In genomic region chr3:126990024-126990700, GRCh38 we compare ENCODE assay signal across 17 cellular contexts. TPM values are rescaled to one million over a fixed set of nuclear protein-coding genes. Genes with fewer than 3 reads are reported as not detected.
DNase-seq lines count a peak whose midpoint lies in the region; ATAC-seq, FAIRE-seq and TF ChIP-seq lines count a peak whose summit lies in the region.
"Had no signal": no experiment of that assay in that cellular context is flagged by ENCODE, and none has a peak within 500 bp of the region (broad histone marks: within the 10 kb centered on the region; RNA-seq: fewer than 3 reads in every experiment).

No MANE protein-coding gene starts in this region.

- no peak overlapping the region for H3K27ac Mint-ChIP-seq in neural progenitor cell
- no peak overlapping the region for H3K27ac Mint-ChIP-seq in natural killer cell
- H3K27ac Mint-ChIP-seq: CD14-positive monocyte; CD8-positive, alpha-beta T cell; GM23338 had no signal

- H3K36me3 Mint-ChIP-seq in neural progenitor cell (peaks cover 6% of the 10 kb centered on the region), natural killer cell (no peaks in the 10 kb centered on the region)
- H3K36me3 Mint-ChIP-seq: CD14-positive monocyte had no signal

- H3K4me3 ChIP-seq in HepG2 (replicated peaks in 1 of 3; ENCODE audit: insufficient read depth in 1 of 3, low read depth in 2 of 3, low read length in 3 of 3) (no peak overlapping the region), right lobe of liver (no peak overlapping the region), ascending aorta (no peak overlapping the region), neural progenitor cell (no peak overlapping the region)
- H3K4me3 ChIP-seq: GM23338 had no signal

- H3K4me1 ChIP-seq in HepG2 (ENCODE audit: insufficient read depth, low read length) (0 out of 2 replicates have a peak, but pooled peaks cover under 1% of the 10 kb centered on the region), right lobe of liver (no peaks in the 10 kb centered on the region), ascending aorta (peaks cover 36 to 63% of the 10 kb centered on the region in 2 donors), neural progenitor cell (peaks cover 4% of the 10 kb centered on the region)

- no peak for TF ChIP-seq CTCF in HepG2 (CRISPR knock-in tag; IDR thresholded peaks at IDR 0.05)
- no peak for TF ChIP-seq CTCF in right lobe of liver (IDR thresholded peaks at IDR 0.05)
- no peak for TF ChIP-seq CTCF in ascending aorta (IDR thresholded peaks at IDR 0.05)
- TF ChIP-seq CTCF in neural progenitor cell (IDR thresholded peaks at IDR 0.05), result no peak
- TF ChIP-seq CTCF in natural killer cell (IDR thresholded peaks at IDR 0.05), result no peak

- H3K79me2 ChIP-seq in HepG2 (ENCODE audit: insufficient read depth, low read length), result peaks cover 9% of the 10 kb centered on the region
- peaks cover 98% of the 10 kb centered on the region for H3K79me2 ChIP-seq in neural progenitor cell (ENCODE audit: low read depth)

- POLR2A ChIA-PET in HepG2 (lab: Yijun Ruan, JAX), result no interaction called here

- no peak for ATAC-seq in HepG2
- ATAC-seq in right lobe of liver, result no peak
- no peak for ATAC-seq in GM19023 (IDR thresholded peaks at IDR 0.05; ENCODE audit: unreplicated experiment)
- ATAC-seq in natural killer cell, result no peak
- no peak for ATAC-seq in HG03432 (IDR thresholded peaks at IDR 0.05; ENCODE audit: unreplicated experiment)
- ATAC-seq: CD8-positive, alpha-beta T cell had no signal

- H3K9ac ChIP-seq in HepG2 (ENCODE audit: insufficient read depth, low read depth, low read length) (no peak overlapping the region), neural progenitor cell (peak overlapping the region; percentile 27)

- H3F3A ChIP-seq in neural progenitor cell (ENCODE audit: low read depth), result no peaks in the 10 kb centered on the region

- no peak overlapping the region for H3K4me3 Mint-ChIP-seq in neural progenitor cell
- H3K4me3 Mint-ChIP-seq in natural killer cell, result no peak overlapping the region
- H3K4me3 Mint-ChIP-seq: CD14-positive monocyte; CD8-positive, alpha-beta T cell; GM23338 had no signal

- no peaks in the 10 kb centered on the region for H3K9me3 ChIP-seq in HepG2 (ENCODE audit: low read length)
- H3K9me3 ChIP-seq in right lobe of liver, result no peaks in the 10 kb centered on the region
- no peaks in the 10 kb centered on the region for H3K9me3 ChIP-seq in ascending aorta
- no peaks in the 10 kb centered on the region for H3K9me3 ChIP-seq in neural progenitor cell (ENCODE audit: low read depth)

- no peak for TF ChIP-seq RAD21 in HepG2 (CRISPR knock-in tag; IDR thresholded peaks at IDR 0.05)

- CTCF ChIA-PET in HepG2 (lab: Yijun Ruan, JAX; ENCODE audit: low intra/inter-chr PET ratio, low total read pairs), result no interaction called here

- peaks cover 12% of the 10 kb centered on the region for H3K4me1 Mint-ChIP-seq in neural progenitor cell
- H3K4me1 Mint-ChIP-seq in natural killer cell, result no peaks in the 10 kb centered on the region
- H3K4me1 Mint-ChIP-seq: CD14-positive monocyte had no signal

- WGBS in HepG2 (ENCODE audit: low lambda C conversion rate), result 96% methylated on average over 6 of the region's 10 CpGs
- 100% methylated on average over 1 of the region's 10 CpGs for whole genome bisulfite sequencing in right lobe of liver (ENCODE audit: insufficient coverage, low coverage, low lambda C conversion rate, missing lambda C conversion rate)

- TF ChIP-seq POLR2A in HepG2 (IDR thresholded peaks at IDR 0.05; ENCODE audit: insufficient read depth in 1 of 2, low read depth in 2 of 2, low read length in 2 of 2) (no peak), right lobe of liver (IDR thresholded peaks at IDR 0.05) (no peak)

- DNase-seq in HepG2 (ENCODE audit: low spot score) (no peak), right lobe of liver (no peak), ascending aorta (ENCODE audit: low spot score in 2 of 2) (no peak), neural progenitor cell (ENCODE audit: low spot score) (no peak), natural killer cell (no peak)
- DNase-seq: COR-L47, DMS53, GF-D8, H7 had no signal

- H3K27me3 ChIP-seq in HepG2 (ENCODE audit: control insufficient read depth in 1 of 2, insufficient read depth in 2 of 2, low read length in 2 of 2) (no peaks in the 10 kb centered on the region), right lobe of liver (no peaks in the 10 kb centered on the region), ascending aorta (no peaks in the 10 kb centered on the region), neural progenitor cell (no peaks in the 10 kb centered on the region)

- H4K20me1 ChIP-seq in HepG2 (ENCODE audit: insufficient read depth, low read length) (peaks cover 14% of the 10 kb centered on the region; the same call in 1 of the 2 replicates), neural progenitor cell (ENCODE audit: low read depth) (peaks cover 100% of the 10 kb centered on the region)

- H2AFZ ChIP-seq in HepG2 (ENCODE audit: low read length) (no peak overlapping the region), neural progenitor cell (replicated peaks) (no peak overlapping the region)
- H2AFZ ChIP-seq: GM23338 had no signal

- no peaks in the 10 kb centered on the region for H3K9me3 Mint-ChIP-seq in neural progenitor cell
- H3K9me3 Mint-ChIP-seq in natural killer cell, result no peaks in the 10 kb centered on the region
- H3K9me3 Mint-ChIP-seq: CD8-positive, alpha-beta T cell; GM23338; IgD-negative memory B cell had no signal

- FAIRE-seq in HepG2 (lab: Jason Lieb, UNC), result no peak
- FAIRE-seq: A204.1, D721Med had no signal

- H3K4me2 ChIP-seq in HepG2 (ENCODE audit: low read depth, low read length), result no peak overlapping the region
- no peak overlapping the region for H3K4me2 ChIP-seq in neural progenitor cell
- H3K4me2 ChIP-seq: GM23338 had no signal

- peaks cover 3% of the 10 kb centered on the region for H3K27me3 Mint-ChIP-seq in neural progenitor cell (ENCODE audit: insufficient read depth, low read depth)
- no peaks in the 10 kb centered on the region for H3K27me3 Mint-ChIP-seq in natural killer cell (ENCODE audit: low read depth in 2 of 2)
- H3K27me3 Mint-ChIP-seq: IgD-negative memory B cell had no signal

- H3K27ac ChIP-seq in HepG2 (ENCODE audit: extremely low read length, insufficient read depth, low read length), result no peak overlapping the region
- no peak overlapping the region for H3K27ac ChIP-seq in right lobe of liver
- H3K27ac ChIP-seq in ascending aorta, result peak overlapping the region; percentile 4 to 86
- H3K27ac ChIP-seq in neural progenitor cell, result no peak overlapping the region

- no TSS peak for BruUV-seq in HepG2 (replicated peaks; lab: Mats Ljungman, UMichigan)

- H3K36me3 ChIP-seq in HepG2 (replicated peaks in 1 of 2; ENCODE audit: control insufficient read depth in 1 of 2, insufficient read depth in 2 of 2, low read length in 2 of 2), result peaks cover 21% of the 10 kb centered on the region in 2 experiments; a peak in 4 of 5 replicates
- H3K36me3 ChIP-seq in right lobe of liver, result peaks cover 0 to 3% (median 0%) of the 10 kb centered on the region in 4 donors
- H3K36me3 ChIP-seq in ascending aorta, result peaks cover 28 to 35% of the 10 kb centered on the region in 2 donors
- H3K36me3 ChIP-seq in neural progenitor cell, result no peaks in the 10 kb centered on the region

- in situ Hi-C loops in HepG2 (cut with HindIII; ENCODE audit: extremely low pct_ligation_motif_present, low pct_unique_long_range_greater_than_20kb), result no loop called here

- TF ChIP-seq EP300 in HepG2 (IDR thresholded peaks at IDR 0.05; ENCODE audit: low read depth in 2 of 2, low read length in 2 of 2), result no peak
- no peak for TF ChIP-seq EP300 in HepG2 (CRISPR knock-in tag; IDR thresholded peaks at IDR 0.05; ENCODE audit: borderline replicate concordance)

- intact Hi-C loops in HepG2 (cut with micrococcal nuclease; ENCODE audit: unreplicated experiment) (no loop called here), right lobe of liver (cut with DNase I) (no loop called here), ascending aorta (cut with DNase I) (no loop called here), natural killer cell (cut with micrococcal nuclease) (loop anchor here (10.0 kb wide), 1 partner anchor 235 kb away; no protein-coding TSS in a partner anchor)

TF ChIP-seq in HepG2, 621 proteins besides CTCF, POLR2A, EP300 and RAD21 (continues in another document):
- TF ChIP-seq ZNF768 (CRISPR knock-in tag; IDR thresholded peaks at IDR 0.05), result peak; percentile 97

RNA-seq across cellular contexts. Expression of gene PLXNA1, which starts 7.2 kb away (rescaled TPM):
- 8.5 and 16.6 TPM in 2 replicates for total RNA-seq in HepG2 (2016; rRNA removed; fragmentation: Illumina TruSeq; extraction: Trizol)
- total RNA-seq in HepG2 (2016; cell fraction: cytosol; rRNA removed; fragmentation: Illumina TruSeq; extraction: Trizol; ENCODE audit: low read depth), result 1.1 TPM in 2 replicates
- total RNA-seq in HepG2 (2016; cell fraction: insoluble cytoplasmic fraction; rRNA removed; fragmentation: Illumina TruSeq; extraction: Trizol), result 7.0 and 17.7 TPM in 2 replicates
- total RNA-seq in HepG2 (2016; cell fraction: membrane; rRNA removed; fragmentation: Illumina TruSeq; extraction: Trizol), result 4.5 and 5.2 TPM in 2 replicates
- total RNA-seq in HepG2 (2016; cell fraction: nucleus; rRNA removed; fragmentation: Illumina TruSeq; extraction: Trizol), result 21.4 and 25.4 TPM in 2 replicates
- 18.2 and 29.9 TPM in 2 replicates for polyA plus RNA-seq in HepG2 (2011; rRNA removed)
- polyA plus RNA-seq in HepG2 (2011; cell fraction: cytosol; rRNA removed), result 11.5 and 17.1 TPM in 2 replicates
- polyA plus RNA-seq in HepG2 (2011; cell fraction: nucleus; rRNA removed), result 87.4 and 104 TPM in 2 replicates
- polyA plus RNA-seq in HepG2 (2012), result 12.1 and 17.5 TPM in 2 replicates
- 0.60 and 0.61 TPM in 2 replicates for polyA plus RNA-seq in HepG2 (2016; cell fraction: cytosol; fragmentation: Illumina TruSeq; extraction: Trizol; ENCODE audit: low read depth)
- 4.2 and 7.1 TPM in 2 replicates for polyA plus RNA-seq in HepG2 (2016; cell fraction: insoluble cytoplasmic fraction; fragmentation: Illumina TruSeq; extraction: Trizol; ENCODE audit: low read depth)
- polyA plus RNA-seq in HepG2 (2016; cell fraction: membrane; fragmentation: Illumina TruSeq; extraction: Trizol; ENCODE audit: low read depth), result 1.3 and 3.0 TPM in 2 replicates
- polyA plus RNA-seq in HepG2 (2016; cell fraction: nucleus; fragmentation: Illumina TruSeq; extraction: Trizol; ENCODE audit: insufficient read depth, low read depth), result 40.0 and 50.7 TPM in 2 replicates
- 45.3 and 67.9 TPM in 2 replicates for polyA minus RNA-seq in HepG2 (2011; rRNA and poly(A)+ RNA removed; ENCODE audit: low replicate concordance)
- 16.4 and 17.6 TPM in 2 replicates for polyA minus RNA-seq in HepG2 (2011; cell fraction: cytosol; rRNA and poly(A)+ RNA removed)
- 24.8 and 26.2 TPM in 2 replicates for polyA minus RNA-seq in HepG2 (2011; cell fraction: nucleus; rRNA and poly(A)+ RNA removed)
- 1 to 10 TPM; 2.0 to 8.7 (median 5.6) TPM for total RNA-seq in right lobe of liver
- 79.8 TPM for total RNA-seq in ascending aorta
- total RNA-seq in neural progenitor cell (ENCODE audit: low replicate concordance), result 34.7 and 89.1 TPM in 2 replicates
- 1 to 10 TPM; 2.5 to 4.3 (median 2.8) TPM for total RNA-seq in natural killer cell
- polyA plus RNA-seq: CD14-positive monocyte had no signal

Comparison
In these comparisons a context has a peak if more than half of its experiments do, and no peak if none do; other contexts are left out.
1. H3K27ac ChIP-seq: peak in ascending aorta (2 of 2); none in HepG2 (single experiment), right lobe of liver (0 of 3) and neural progenitor cell (single experiment).